ENCODE assay signal across 8 cellular contexts in the genomic region with DNA sequence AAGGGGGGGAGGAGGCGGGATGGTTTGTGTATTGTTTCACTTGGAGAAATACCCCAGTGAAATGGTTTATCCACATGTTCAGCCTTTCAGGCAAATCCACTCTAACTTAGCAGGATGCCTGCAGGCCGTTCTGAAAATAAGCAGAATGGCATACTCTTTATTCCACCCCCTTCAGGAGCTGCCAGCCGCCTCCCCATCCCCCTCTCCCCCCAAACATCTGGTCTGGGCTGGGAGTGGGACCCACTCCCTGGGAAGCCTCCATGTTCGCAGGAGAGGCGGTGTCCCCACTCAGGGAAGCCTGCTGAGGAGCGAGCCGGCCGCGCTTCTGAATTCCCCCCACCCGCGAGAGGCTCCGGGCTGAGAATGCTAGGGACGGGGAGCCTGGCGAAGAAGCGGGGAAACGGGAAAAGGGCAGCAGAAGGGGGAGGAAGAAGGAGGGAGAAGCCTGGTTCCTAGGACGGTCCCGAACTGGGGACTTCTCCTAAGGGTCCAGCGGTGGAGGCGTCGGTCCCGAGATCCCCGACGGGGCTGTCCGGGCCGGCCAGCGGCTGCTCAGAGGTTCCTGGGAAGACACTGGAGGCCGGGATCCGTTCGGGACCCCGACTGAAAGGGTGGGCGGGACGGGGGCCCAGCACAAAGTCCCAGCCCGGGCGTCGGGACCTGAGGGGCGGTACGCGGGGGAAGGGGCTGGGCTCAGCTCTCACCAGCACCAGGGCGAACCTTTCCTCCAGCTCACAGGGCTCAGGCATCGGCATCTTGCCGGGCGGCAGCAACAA.
DNase-seq lines count a peak whose midpoint lies in the region; ATAC-seq lines count a peak whose summit lies in the region.

No MANE protein-coding gene starts in this region.

- H3K27me3 ChIP-seq in layer of hippocampus (ENCODE audit: control insufficient read depth, insufficient read depth, low read length) = no peaks in the 10 kb centered on the region

- H3K9me3 Mint-ChIP-seq in T-helper 1 cell treated with Interleukin-12 subunit alpha and Interleukin-12 subunit beta and Interleukin-4 antibody, amounts not matched to agents 30 μg/mL and 1 μg/mL, for 36 hours = no peaks in the 10 kb centered on the region

- peaks cover 41% of the 10 kb centered on the region for H3K4me1 Mint-ChIP-seq in T-helper 1 cell treated with Interleukin-12 subunit alpha and Interleukin-12 subunit beta and Interleukin-4 antibody, amounts not matched to agents 30 μg/mL and 1 μg/mL, for 36 hours (ENCODE audit: low read depth)

- DNase-seq in activated naive CD4-positive, alpha-beta T cell treated with Interleukin-2 at 50 U/mL for 16 hours = peak; percentile 23
- no peak for DNase-seq in activated naive CD4-positive, alpha-beta T cell treated with anti-CD3 and anti-CD28 coated beads, Interleukin-2, amount 50 U/mL, for 16 hours
- DNase-seq in cerebellar cortex (ENCODE audit: low spot score) (peak; percentile 41), SKM-1 (lab: John Stamatoyannopoulos, UW; ENCODE audit: unreplicated experiment) (no peak)
- peak; percentile 22 for DNase-seq in stimulated activated CD4-positive, alpha-beta T cell treated with anti-CD3 and anti-CD28 coated beads, Interleukin-4, amount 100 ng/mL, for 1 hour

- H3K27ac ChIP-seq in layer of hippocampus (ENCODE audit: low read depth, low read length) = peak overlapping the region; percentile 88

- peak overlapping the region; percentile 95 for H3K4me3 Mint-ChIP-seq in T-helper 1 cell treated with Interleukin-12 subunit alpha and Interleukin-12 subunit beta and Interleukin-4 antibody, amounts not matched to agents 30 μg/mL and 1 μg/mL, for 36 hours

- H3K27ac Mint-ChIP-seq in T-helper 1 cell treated with Interleukin-12 subunit alpha and Interleukin-12 subunit beta and Interleukin-4 antibody, amounts not matched to agents 30 μg/mL and 1 μg/mL, for 36 hours = peak overlapping the region; percentile 88

- ATAC-seq in HG03095 (IDR thresholded peaks at IDR 0.05; ENCODE audit: unreplicated experiment) = peak; percentile 8

- H3K36me3 Mint-ChIP-seq in T-helper 1 cell treated with Interleukin-12 subunit alpha and Interleukin-12 subunit beta and Interleukin-4 antibody, amounts not matched to agents 30 μg/mL and 1 μg/mL, for 36 hours (ENCODE audit: low read depth) = peaks cover 5% of the 10 kb centered on the region

- H3K27me3 Mint-ChIP-seq in T-helper 1 cell treated with Interleukin-12 subunit alpha and Interleukin-12 subunit beta and Interleukin-4 antibody, amounts not matched to agents 30 μg/mL and 1 μg/mL, for 36 hours (ENCODE audit: low read depth) = peaks cover 22% of the 10 kb centered on the region

Comparison
In these comparisons a context has a peak if more than half of its experiments do, and no peak if none do; other contexts are left out.
1. DNase-seq: peak in activated naive CD4-positive, alpha-beta T cell treated with Interleukin-2 at 50 U/mL for 16 hours (single experiment), cerebellar cortex (single experiment) and stimulated activated CD4-positive, alpha-beta T cell treated with anti-CD3 and anti-CD28 coated beads, Interleukin-4, amount 100 ng/mL, for 1 hour (single experiment); none in activated naive CD4-positive, alpha-beta T cell treated with anti-CD3 and anti-CD28 coated beads, Interleukin-2, amount 50 U/mL, for 16 hours (single experiment) and SKM-1 (single experiment).